Comparison of ENCODE assay signal across 8 cellular contexts in genomic region chr22:40525250-40525884, GRCh38.
DNase-seq lines count a peak whose midpoint lies in the region; ATAC-seq, FAIRE-seq and TF ChIP-seq lines count a peak whose summit lies in the region.

No MANE protein-coding gene starts in this region.

- H3K9me3 ChIP-seq in CD4-positive, CD25-positive, alpha-beta regulatory T cell (ENCODE audit: control insufficient read depth in 2 of 2, low read length in 2 of 2): no peaks in the 10 kb centered on the region
- H3K9me3 ChIP-seq in MM.1S (replicated peaks; ENCODE audit: insufficient read depth, low read length) (no peaks in the 10 kb centered on the region), neural cell (ENCODE audit: low read length) (no peaks in the 10 kb centered on the region), tibial artery (no peaks in the 10 kb centered on the region)
- no peaks in the 10 kb centered on the region for H3K9me3 ChIP-seq in effector memory CD4-positive, alpha-beta T cell (ENCODE audit: control insufficient read depth, low read length)

- H2AFZ ChIP-seq in MM.1S (ENCODE audit: low read length) (no peak overlapping the region), neural cell (ENCODE audit: low read depth, low read length) (no peak overlapping the region)

- H3K36me3 Mint-ChIP-seq in CD4-positive, CD25-positive, alpha-beta regulatory T cell: peaks cover 7% of the 10 kb centered on the region
- peaks cover 3% of the 10 kb centered on the region for H3K36me3 Mint-ChIP-seq in activated CD4-positive, alpha-beta memory T cell treated with anti-CD3 and anti-CD28 coated beads for 36 hours

- no peak overlapping the region for H3K4me3 ChIP-seq in CD4-positive, CD25-positive, alpha-beta regulatory T cell (ENCODE audit: low read depth, low read length)
- H3K4me3 ChIP-seq in MM.1S (ENCODE audit: low read length) (no peak overlapping the region), neural cell (ENCODE audit: low read length) (no peak overlapping the region), tibial artery (no peak overlapping the region)
- no peak overlapping the region for H3K4me3 ChIP-seq in effector memory CD4-positive, alpha-beta T cell (ENCODE audit: insufficient read depth, low read depth, low read length, poor library complexity, severe bottlenecking)

- H3K36me3 ChIP-seq in CD4-positive, CD25-positive, alpha-beta regulatory T cell (ENCODE audit: control insufficient read depth, insufficient read depth, low read length): no peaks in the 10 kb centered on the region
- H3K36me3 ChIP-seq in MM.1S (replicated peaks; ENCODE audit: insufficient read depth, low read length): no peaks in the 10 kb centered on the region
- no peaks in the 10 kb centered on the region for H3K36me3 ChIP-seq in effector memory CD4-positive, alpha-beta T cell (ENCODE audit: control insufficient read depth, insufficient read depth, low read length)
- H3K36me3 ChIP-seq in neural cell (ENCODE audit: insufficient read depth, low read length): no peaks in the 10 kb centered on the region
- no peaks in the 10 kb centered on the region for H3K36me3 ChIP-seq in tibial artery

- peak; percentile 52 to 79 (median 78) for DNase-seq in CD4-positive, CD25-positive, alpha-beta regulatory T cell
- DNase-seq in MM.1S (peak; percentile 49), tibial artery (peak in 1 of 2 donors; percentile 52), H54 (ENCODE audit: insufficient read length, low spot score) (no peak)
- DNase-seq in activated CD4-positive, alpha-beta memory T cell treated with anti-CD3 and anti-CD28 coated beads for 36 hours: peak; percentile 82
- DNase-seq in effector memory CD4-positive, alpha-beta T cell: peak; percentile 34 to 53 (median 48)

- H3K4me1 Mint-ChIP-seq in CD4-positive, CD25-positive, alpha-beta regulatory T cell: peaks cover 20 to 52% (median 40%) of the 10 kb centered on the region in 4 donors
- peaks cover 37% of the 10 kb centered on the region for H3K4me1 Mint-ChIP-seq in activated CD4-positive, alpha-beta memory T cell treated with anti-CD3 and anti-CD28 coated beads for 36 hours (ENCODE audit: low read depth)

- H3F3A ChIP-seq in MM.1S (ENCODE audit: insufficient read depth, low read length): no peaks in the 10 kb centered on the region
- H3F3A ChIP-seq in neural cell (ENCODE audit: insufficient read depth, low read length, poor library complexity, severe bottlenecking): no peaks in the 10 kb centered on the region

- H3K4me3 Mint-ChIP-seq in CD4-positive, CD25-positive, alpha-beta regulatory T cell: peak overlapping the region in 1 of 4 donors; percentile 21
- H3K4me3 Mint-ChIP-seq in activated CD4-positive, alpha-beta memory T cell treated with anti-CD3 and anti-CD28 coated beads for 36 hours: no peak overlapping the region

- H3K4me2 ChIP-seq in MM.1S (ENCODE audit: low read depth, low read length) (no peak overlapping the region), neural cell (ENCODE audit: low read length) (no peak overlapping the region)

- POLR2A ChIA-PET in activated CD4-positive, alpha-beta memory T cell treated with anti-CD3 and anti-CD28 coated beads for 36 hours (lab: Charles Lee): no interaction called here

- H3K9me3 Mint-ChIP-seq in CD4-positive, CD25-positive, alpha-beta regulatory T cell: no peaks in the 10 kb centered on the region
- H3K9me3 Mint-ChIP-seq in activated CD4-positive, alpha-beta memory T cell treated with anti-CD3 and anti-CD28 coated beads for 36 hours: no peaks in the 10 kb centered on the region

- TF ChIP-seq RAD21 in neural cell (conservative IDR thresholded peaks at IDR 0.05): peak; percentile 20

- H4K20me1 ChIP-seq in MM.1S (ENCODE audit: insufficient read depth, low read length) (0 out of 2 replicates have a peak, but pooled peaks cover 3% of the 10 kb centered on the region), neural cell (ENCODE audit: insufficient read depth) (no peaks in the 10 kb centered on the region)

- H3K27ac ChIP-seq in CD4-positive, CD25-positive, alpha-beta regulatory T cell (ENCODE audit: insufficient read depth, low read length, poor library complexity, severe bottlenecking): no peak overlapping the region
- H3K27ac ChIP-seq in MM.1S (ENCODE audit: low read length) (no peak overlapping the region), neural cell (ENCODE audit: low read length) (no peak overlapping the region), tibial artery (peak overlapping the region; percentile 16 to 83)
- H3K27ac ChIP-seq in effector memory CD4-positive, alpha-beta T cell (ENCODE audit: insufficient read depth, low read length, poor library complexity, severe bottlenecking): no peak overlapping the region

- TF ChIP-seq POLR2A in H54 (IDR thresholded peaks at IDR 0.05; ENCODE audit: low read depth, low read length): no peak
- no peak for TF ChIP-seq POLR2A in GM18505 (IDR thresholded peaks at IDR 0.05; ENCODE audit: borderline replicate concordance, extremely low read depth, insufficient read depth, insufficient read length)

- FAIRE-seq in H54 (lab: Jason Lieb, UNC): no peak

- no peak for TF ChIP-seq EP300 in neural cell (conservative IDR thresholded peaks at IDR 0.05; ENCODE audit: poor library complexity, severe bottlenecking)

- TF ChIP-seq CTCF in MM.1S (IDR thresholded peaks at IDR 0.05; ENCODE audit: low read length) (peak; percentile 64), neural cell (IDR thresholded peaks at IDR 0.05; ENCODE audit: poor library complexity, severe bottlenecking) (peak; percentile 49), tibial artery (IDR thresholded peaks at IDR 0.05) (peak; percentile 48 to 51)

- peaks cover 1% of the 10 kb centered on the region for H3K4me1 ChIP-seq in CD4-positive, CD25-positive, alpha-beta regulatory T cell (ENCODE audit: control insufficient read depth, insufficient read depth, low read length, poor library complexity, severe bottlenecking)
- no peaks in the 10 kb centered on the region for H3K4me1 ChIP-seq in MM.1S (ENCODE audit: low read length)
- H3K4me1 ChIP-seq in effector memory CD4-positive, alpha-beta T cell (ENCODE audit: control insufficient read depth, insufficient read depth, low read length, poor library complexity, severe bottlenecking): peaks cover 2% of the 10 kb centered on the region
- peaks cover 0 to 76% (median 26%) of the 10 kb centered on the region in 4 donors for H3K4me1 ChIP-seq in tibial artery

- no peaks in the 10 kb centered on the region for H3K27me3 Mint-ChIP-seq in CD4-positive, CD25-positive, alpha-beta regulatory T cell
- no peaks in the 10 kb centered on the region for H3K27me3 Mint-ChIP-seq in activated CD4-positive, alpha-beta memory T cell treated with anti-CD3 and anti-CD28 coated beads for 36 hours

- peak; percentile 60 to 67 for ATAC-seq in CD4-positive, CD25-positive, alpha-beta regulatory T cell (ENCODE audit: low read depth in 2 of 2)
- no peak for ATAC-seq in GM18505 (IDR thresholded peaks at IDR 0.05; ENCODE audit: unreplicated experiment)

- CTCF ChIA-PET in activated CD4-positive, alpha-beta memory T cell treated with anti-CD3 and anti-CD28 coated beads for 36 hours (lab: Charles Lee): interaction anchor here (0.7 to 12.5 kb wide), 25 partner anchors 9 to 374 kb away, joined by 3 to 218 read pairs (median 4); partner anchors contain the start of gene MRTFA

- H3K27ac Mint-ChIP-seq in CD4-positive, CD25-positive, alpha-beta regulatory T cell: peak overlapping the region in 2 of 3 donors; percentile 7 to 87
- no peak overlapping the region for H3K27ac Mint-ChIP-seq in activated CD4-positive, alpha-beta memory T cell treated with anti-CD3 and anti-CD28 coated beads for 36 hours

- H3K79me2 ChIP-seq in MM.1S (ENCODE audit: low read length): 0 out of 2 replicates have a peak, but pooled peaks cover 11% of the 10 kb centered on the region
- no peaks in the 10 kb centered on the region for H3K79me2 ChIP-seq in neural cell (replicated peaks; ENCODE audit: insufficient read depth, low read length)

- H3K27me3 ChIP-seq in CD4-positive, CD25-positive, alpha-beta regulatory T cell (ENCODE audit: control insufficient read depth, insufficient read depth, low read length): no peaks in the 10 kb centered on the region
- H3K27me3 ChIP-seq in MM.1S (replicated peaks; ENCODE audit: insufficient read depth, low read length) (no peaks in the 10 kb centered on the region), neural cell (ENCODE audit: insufficient read depth, low read depth, low read length) (no peaks in the 10 kb centered on the region), tibial artery (no peaks in the 10 kb centered on the region)
- H3K27me3 ChIP-seq in effector memory CD4-positive, alpha-beta T cell (replicated peaks; ENCODE audit: control insufficient read depth, insufficient read depth, low read length, poor library complexity, severe bottlenecking): no peaks in the 10 kb centered on the region

- H3K9me2 ChIP-seq in MM.1S (replicated peaks; ENCODE audit: insufficient read depth, low read length): no peaks in the 10 kb centered on the region
- no peaks in the 10 kb centered on the region for H3K9me2 ChIP-seq in neural cell (ENCODE audit: insufficient read depth, low read length)

- intact Hi-C loops in activated CD4-positive, alpha-beta memory T cell treated with anti-CD3 and anti-CD28 coated beads for 36 hours (cut with micrococcal nuclease): loop anchor here (1.0 to 2.0 kb wide), 2 partner anchors 111 to 121 kb away; partner anchors contain the start of gene MRTFA
- intact Hi-C loops in tibial artery (cut with DNase I; ENCODE audit: low total_unique reads): loop anchor here (10.0 kb wide), 1 partner anchor 109 kb away; the partner anchor contains the start of gene MRTFA

- H3K9ac ChIP-seq in MM.1S (ENCODE audit: low read length) (no peak overlapping the region), neural cell (ENCODE audit: low read length) (no peak overlapping the region)

TF ChIP-seq in neural cell, 6 proteins besides CTCF, POLR2A, EP300 and RAD21 (continues in another document):
- no peak for TF ChIP-seq SMC3 (conservative IDR thresholded peaks at IDR 0.05; ENCODE audit: poor library complexity)

Comparison
In these comparisons a context has a peak if more than half of its experiments do, and no peak if none do; other contexts are left out.
1. H3K27ac ChIP-seq: peak in tibial artery (2 of 2); none in CD4-positive, CD25-positive, alpha-beta regulatory T cell (single experiment), MM.1S (single experiment), effector memory CD4-positive, alpha-beta T cell (single experiment) and neural cell (single experiment).
2. Peak in every context shown above with its lines, with median percentiles within 50 percentile points of each other: CTCF ChIP-seq.